Comparison of ENCODE assay signal across 13 cellular contexts in genomic region chrX:23792861-23793553, GRCh38. TPM values are rescaled to one million over a fixed set of nuclear protein-coding genes. Genes with fewer than 3 reads are reported as not detected.
DNase-seq lines count a peak whose midpoint lies in the region; TF ChIP-seq lines count a peak whose summit lies in the region.
"Had no signal": no experiment of that assay in that cellular context is flagged by ENCODE, and none has a peak within 500 bp of the region (broad histone marks: within the 10 kb centered on the region; RNA-seq: fewer than 3 reads in every experiment).

No MANE protein-coding gene starts in this region.

- H3K4me3 ChIP-seq in fibroblast of mammary gland (ENCODE audit: control insufficient read depth, low read depth, low read length) (no peak overlapping the region), sigmoid colon (no peak overlapping the region), MM.1S (ENCODE audit: low read length) (no peak overlapping the region), suprapubic skin (no peak overlapping the region)
- H3K4me3 ChIP-seq: body of pancreas had no signal

- no peak overlapping the region for H2AFZ ChIP-seq in MM.1S (ENCODE audit: low read length)

- H3K4me2 ChIP-seq in MM.1S (ENCODE audit: low read depth, low read length) = no peak overlapping the region

- no peak for TF ChIP-seq EP300 in sigmoid colon (IDR thresholded peaks at IDR 0.05)
- no peak for TF ChIP-seq EP300 in suprapubic skin (IDR thresholded peaks at IDR 0.05)

- no peaks in the 10 kb centered on the region for H3K79me2 ChIP-seq in MM.1S (ENCODE audit: low read length)

- intact Hi-C loops in sigmoid colon (cut with DNase I) = no loop called here

- no peak for TF ChIP-seq CTCF in fibroblast of mammary gland (conservative IDR thresholded peaks at IDR 0.05; ENCODE audit: control insufficient read depth, insufficient read depth, low read depth, low read length)
- TF ChIP-seq CTCF in sigmoid colon (IDR thresholded peaks at IDR 0.05) = no peak
- no peak for TF ChIP-seq CTCF in MM.1S (IDR thresholded peaks at IDR 0.05; ENCODE audit: low read length)
- TF ChIP-seq CTCF in suprapubic skin (IDR thresholded peaks at IDR 0.05) = no peak

- H3K27ac ChIP-seq in sigmoid colon = no peak overlapping the region
- H3K27ac ChIP-seq in MM.1S (ENCODE audit: low read length) = no peak overlapping the region
- no peak overlapping the region for H3K27ac ChIP-seq in suprapubic skin
- H3K27ac ChIP-seq: body of pancreas had no signal

- no peak overlapping the region for H3K9ac ChIP-seq in MM.1S (ENCODE audit: low read length)

- TF ChIP-seq POLR2A in sigmoid colon (IDR thresholded peaks at IDR 0.05) (no peak), suprapubic skin (IDR thresholded peaks at IDR 0.05) (no peak)

- H3K4me1 ChIP-seq in sigmoid colon (no peaks in the 10 kb centered on the region), MM.1S (ENCODE audit: low read length) (no peaks in the 10 kb centered on the region), suprapubic skin (peaks cover 2% of the 10 kb centered on the region)

- no peaks in the 10 kb centered on the region for H3K36me3 ChIP-seq in sigmoid colon
- H3K36me3 ChIP-seq in MM.1S (replicated peaks; ENCODE audit: insufficient read depth, low read length) = no peaks in the 10 kb centered on the region
- no peaks in the 10 kb centered on the region for H3K36me3 ChIP-seq in suprapubic skin

- H3K9me3 ChIP-seq in sigmoid colon = no peaks in the 10 kb centered on the region
- H3K9me3 ChIP-seq in MM.1S (replicated peaks; ENCODE audit: insufficient read depth, low read length) = no peaks in the 10 kb centered on the region
- no peaks in the 10 kb centered on the region for H3K9me3 ChIP-seq in suprapubic skin
- H3K9me3 ChIP-seq: body of pancreas had no signal

- 47 to 58% methylated on average over 6 of the region's 6 CpGs for WGBS in sigmoid colon, 2 donors
- 65% methylated on average over 6 of the region's 6 CpGs for WGBS in suprapubic skin

- no peaks in the 10 kb centered on the region for H3K9me2 ChIP-seq in MM.1S (replicated peaks; ENCODE audit: insufficient read depth, low read length)

- DNase-seq in COR-L47 (lab: John Stamatoyannopoulos, UW) (peak; percentile 52), NCI-H1105 treated with DMSO at 0.1 percent for 48 hours (lab: John Stamatoyannopoulos, UW) (peak; percentile 87), NCI-H524 (lab: John Stamatoyannopoulos, UW) (peak; percentile 81 to 84), fibroblast of mammary gland (ENCODE audit: low read depth) (peak; percentile 33), CD1c-positive myeloid dendritic cell (ENCODE audit: extremely low spot score) (no peak), sigmoid colon (no peak), MM.1S (no peak), suprapubic skin (ENCODE audit: low spot score in 2 of 2) (no peak)
- DNase-seq: activated CD4-positive, alpha-beta memory T cell treated with anti-CD3 and anti-CD28 coated beads for 36 hours; body of pancreas; HCEC 1CT; kidney glomerular epithelial cell; stimulated activated naive CD4-positive, alpha-beta T cell had no signal

- H3K27me3 ChIP-seq in sigmoid colon = no peaks in the 10 kb centered on the region
- H3K27me3 ChIP-seq in MM.1S (replicated peaks; ENCODE audit: insufficient read depth, low read length) = no peaks in the 10 kb centered on the region
- H3K27me3 ChIP-seq in suprapubic skin = no peaks in the 10 kb centered on the region
- H3K27me3 ChIP-seq: body of pancreas had no signal

- no peaks in the 10 kb centered on the region for H3F3A ChIP-seq in MM.1S (ENCODE audit: insufficient read depth, low read length)

- H4K20me1 ChIP-seq in MM.1S (ENCODE audit: insufficient read depth, low read length) = no peaks in the 10 kb centered on the region

RNA-seq across cellular contexts. Expression of gene SAT1, which starts 10.0 kb away (rescaled TPM):
- total RNA-seq in sigmoid colon = 100 to 1,000 TPM; 321 to 371 (median 343) TPM
- 1,000 to 10,000 TPM in 1 of 3 donors, 100 to 1,000 TPM in 2; 775 to 1,356 (median 840) TPM for polyA plus RNA-seq in sigmoid colon
- 100 to 1,000 TPM; 131 to 357 (median 202) TPM for total RNA-seq in suprapubic skin

RNA-seq across cellular contexts. Expression of gene ACOT9, which starts 49.9 kb away (rescaled TPM):
- 10 to 100 TPM; 32.6 to 63.1 (median 51.3) TPM for total RNA-seq in sigmoid colon
- 10 to 100 TPM; 18.0 to 28.7 (median 25.6) TPM for polyA plus RNA-seq in sigmoid colon
- total RNA-seq in suprapubic skin = 10 to 100 TPM; 14.9 to 18.5 (median 16.2) TPM

Comparison
In these comparisons a context has a peak if more than half of its experiments do, and no peak if none do; other contexts are left out.
1. DNase-seq: peak in COR-L47 (single experiment), NCI-H1105 treated with DMSO at 0.1 percent for 48 hours (single experiment), NCI-H524 (2 of 2) and fibroblast of mammary gland (single experiment); none in CD1c-positive myeloid dendritic cell (single experiment), sigmoid colon (single experiment), MM.1S (single experiment) and suprapubic skin (0 of 2).